Comparison of ENCODE assay signal across 10 cellular contexts in the genomic region with DNA sequence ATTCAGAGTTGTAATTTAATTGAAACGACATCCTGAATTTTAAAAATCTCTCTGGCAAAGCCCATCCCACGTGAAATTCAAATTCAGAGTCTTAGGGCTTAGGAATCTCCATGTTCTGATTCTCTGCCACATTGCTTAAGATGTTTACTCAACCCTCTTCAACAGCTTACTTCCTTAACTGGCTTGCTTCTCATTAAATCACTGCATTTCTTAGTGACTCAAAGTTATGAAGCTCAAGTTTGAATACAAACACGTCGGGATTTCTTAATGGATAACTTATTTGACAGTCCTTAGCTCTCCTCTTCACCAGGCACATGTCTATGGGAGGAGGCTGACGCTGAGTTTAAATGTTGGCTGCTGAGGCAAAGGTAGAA.
DNase-seq lines count a peak whose midpoint lies in the region; TF ChIP-seq lines count a peak whose summit lies in the region.
"Had no signal": no experiment of that assay in that cellular context is flagged by ENCODE, and none has a peak within 500 bp of the region (broad histone marks: within the 10 kb centered on the region; RNA-seq: fewer than 3 reads in every experiment).

No MANE protein-coding gene starts in this region.

- H3K27ac ChIP-seq in ACC112 (ENCODE audit: low read depth, low read length) (peak overlapping the region; percentile 59), colonic mucosa (peak overlapping the region; percentile 83)

- H3K9ac ChIP-seq in colonic mucosa (ENCODE audit: low read depth in 2 of 2, low read length in 2 of 2) (peak overlapping the region in 1 of 2 donors; percentile 74), mucosa of stomach (ENCODE audit: low read length) (peak overlapping the region; percentile 60)

- CTCF ChIA-PET in HEK293T (lab: Yijun Ruan, JAX), result interaction anchor here (0.6 kb wide), 1 partner anchor 52 kb away, joined by 4 read pairs; no protein-coding TSS in a partner anchor

- POLR2A ChIA-PET in HEK293T (lab: Yijun Ruan, JAX), result interaction anchor here (1.0 kb wide), 1 partner anchor 312 kb away, joined by 3 read pairs; a partner anchor contains a TSS

- no peak for TF ChIP-seq CTCF in LNCaP clone FGC (IDR thresholded peaks at IDR 0.05; ENCODE audit: control insufficient read depth, extremely low read depth, insufficient read depth)
- TF ChIP-seq CTCF in colonic mucosa (IDR thresholded peaks at IDR 0.05), result no peak

- H3K27me3 ChIP-seq in ACC112 (ENCODE audit: insufficient read depth, low read length) (no peaks in the 10 kb centered on the region), colonic mucosa (no peaks in the 10 kb centered on the region), mucosa of stomach (ENCODE audit: control insufficient read depth, insufficient read depth, low read length) (no peaks in the 10 kb centered on the region)

- DNase-seq in LNCaP clone FGC (ENCODE audit: low read depth) (peak; percentile 36), colonic mucosa (no peak), HEK293T (ENCODE audit: extremely low spot score) (no peak), NCI-H128 (lab: John Stamatoyannopoulos, UW; ENCODE audit: unreplicated experiment) (no peak), KG1 (lab: John Stamatoyannopoulos, UW) (no peak)
- DNase-seq in stimulated activated CD4-positive, alpha-beta T cell treated with anti-CD3 and anti-CD28 coated beads, Interleukin-15, amount 100 ng/mL, for 24 hours, result no peak
- DNase-seq: cerebellar nuclear complex had no signal

- no peaks in the 10 kb centered on the region for H3K79me2 ChIP-seq in ACC112 (ENCODE audit: control insufficient read depth, insufficient read depth, low read length, unreplicated experiment)

- H3K9me3 ChIP-seq in colonic mucosa (no peaks in the 10 kb centered on the region), mucosa of stomach (ENCODE audit: control insufficient read depth, low read length) (no peaks in the 10 kb centered on the region)

- H3K36me3 ChIP-seq in ACC112 (ENCODE audit: insufficient read depth, low read length), result no peaks in the 10 kb centered on the region
- H3K36me3 ChIP-seq in colonic mucosa, result no peaks in the 10 kb centered on the region
- no peaks in the 10 kb centered on the region for H3K36me3 ChIP-seq in mucosa of stomach (ENCODE audit: control insufficient read depth, insufficient read depth, low read length)

- H3K4me3 ChIP-seq in ACC112 (ENCODE audit: low read depth, low read length) (peak overlapping the region; percentile 71), LNCaP clone FGC (ENCODE audit: low read depth, low read length) (no peak overlapping the region; the same call in 1 of the 2 replicates), colonic mucosa (peak overlapping the region; percentile 12), mucosa of stomach (ENCODE audit: low read length) (peak overlapping the region; percentile 14)
- H3K4me3 ChIP-seq: K562 had no signal

- H2AFZ ChIP-seq in ACC112 (ENCODE audit: low read length, unreplicated experiment), result peak overlapping the region; percentile 80

- intact Hi-C loops in colonic mucosa (cut with DNase I), result no loop called here

- H3K4me1 ChIP-seq in ACC112 (ENCODE audit: control insufficient read depth, insufficient read depth, low read length, unreplicated experiment), result peaks cover 37% of the 10 kb centered on the region
- H3K4me1 ChIP-seq in colonic mucosa, result no peaks in the 10 kb centered on the region
- H3K4me1 ChIP-seq in mucosa of stomach (ENCODE audit: control insufficient read depth, insufficient read depth, low read length), result peaks cover 40% of the 10 kb centered on the region

TF ChIP-seq in HEK293T, 16 proteins besides CTCF, POLR2A, EP300 and RAD21:
- no peak for TF ChIP-seq HDGF (IDR thresholded peaks at IDR 0.05; ENCODE audit: borderline replicate concordance)
- TF ChIP-seq, protein P1, sequence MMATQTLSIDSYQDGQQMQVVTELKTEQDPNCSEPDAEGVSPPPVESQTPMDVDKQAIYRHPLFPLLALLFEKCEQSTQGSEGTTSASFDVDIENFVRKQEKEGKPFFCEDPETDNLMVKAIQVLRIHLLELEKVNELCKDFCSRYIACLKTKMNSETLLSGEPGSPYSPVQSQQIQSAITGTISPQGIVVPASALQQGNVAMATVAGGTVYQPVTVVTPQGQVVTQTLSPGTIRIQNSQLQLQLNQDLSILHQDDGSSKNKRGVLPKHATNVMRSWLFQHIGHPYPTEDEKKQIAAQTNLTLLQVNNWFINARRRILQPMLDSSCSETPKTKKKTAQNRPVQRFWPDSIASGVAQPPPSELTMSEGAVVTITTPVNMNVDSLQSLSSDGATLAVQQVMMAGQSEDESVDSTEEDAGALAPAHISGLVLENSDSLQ (IDR thresholded peaks at IDR 0.05), result no peak
- no peak for TF ChIP-seq BHLHE40 (IDR thresholded peaks at IDR 0.05; ENCODE audit: borderline replicate concordance)
- no peak for TF ChIP-seq ZNF384 (IDR thresholded peaks at IDR 0.05)
- no peak for TF ChIP-seq ELF4 (IDR thresholded peaks at IDR 0.05)
- no peak for TF ChIP-seq TARDBP (IDR thresholded peaks at IDR 0.05)
- no peak for TF ChIP-seq CTBP1 (IDR thresholded peaks at IDR 0.05; ENCODE audit: borderline replicate concordance)
